2 cellular contexts compared by ENCODE assay signal in genomic region chr1:109723351-109723750, GRCh38.
TF ChIP-seq lines count a peak whose summit lies in the region.

No MANE protein-coding gene starts in this region.

TF ChIP-seq in SK-N-SH treated with all-trans-retinoic acid at 6 μM for 48 hours, 23 proteins besides CTCF, POLR2A, EP300 and RAD21:
- no peak for TF ChIP-seq SNAI2 (CRISPR knock-in tag; IDR thresholded peaks at IDR 0.05)
- no peak for TF ChIP-seq ZNF8 (CRISPR knock-in tag; IDR thresholded peaks at IDR 0.05)

TF ChIP-seq in SK-N-SH, 30 proteins besides CTCF, POLR2A, EP300 and RAD21:
- TF ChIP-seq GATA2 (CRISPR knock-in tag; IDR thresholded peaks at IDR 0.05): no peak
- no peak for TF ChIP-seq FOXJ3 (CRISPR knock-in tag; IDR thresholded peaks at IDR 0.05)
- TF ChIP-seq, protein P1, sequence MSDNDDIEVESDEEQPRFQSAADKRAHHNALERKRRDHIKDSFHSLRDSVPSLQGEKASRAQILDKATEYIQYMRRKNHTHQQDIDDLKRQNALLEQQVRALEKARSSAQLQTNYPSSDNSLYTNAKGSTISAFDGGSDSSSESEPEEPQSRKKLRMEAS (IDR thresholded peaks at IDR 0.05; ENCODE audit: low read depth): no peak
- no peak for TF ChIP-seq TEAD4 (IDR thresholded peaks at IDR 0.05; ENCODE audit: borderline replicate concordance, insufficient read depth)
- TF ChIP-seq NFIC (IDR thresholded peaks at IDR 0.05; ENCODE audit: borderline replicate concordance): no peak
- TF ChIP-seq GABPA (IDR thresholded peaks at IDR 0.05; ENCODE audit: low read depth): no peak
- no peak for TF ChIP-seq JUND (IDR thresholded peaks at IDR 0.05)
- no peak for TF ChIP-seq YY1 (IDR thresholded peaks at IDR 0.05; ENCODE audit: low read depth)
- TF ChIP-seq CHD2 (IDR thresholded peaks at IDR 0.05; ENCODE audit: low read length, partially characterized antibody): no peak
- TF ChIP-seq, protein P2, sequence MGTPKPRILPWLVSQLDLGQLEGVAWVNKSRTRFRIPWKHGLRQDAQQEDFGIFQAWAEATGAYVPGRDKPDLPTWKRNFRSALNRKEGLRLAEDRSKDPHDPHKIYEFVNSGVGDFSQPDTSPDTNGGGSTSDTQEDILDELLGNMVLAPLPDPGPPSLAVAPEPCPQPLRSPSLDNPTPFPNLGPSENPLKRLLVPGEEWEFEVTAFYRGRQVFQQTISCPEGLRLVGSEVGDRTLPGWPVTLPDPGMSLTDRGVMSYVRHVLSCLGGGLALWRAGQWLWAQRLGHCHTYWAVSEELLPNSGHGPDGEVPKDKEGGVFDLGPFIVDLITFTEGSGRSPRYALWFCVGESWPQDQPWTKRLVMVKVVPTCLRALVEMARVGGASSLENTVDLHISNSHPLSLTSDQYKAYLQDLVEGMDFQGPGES (IDR thresholded peaks at IDR 0.05; ENCODE audit: low read depth, low read length): no peak
- TF ChIP-seq USF2 (IDR thresholded peaks at IDR 0.05; ENCODE audit: borderline replicate concordance, low read depth, low read length): no peak
- no peak for TF ChIP-seq SIN3A (IDR thresholded peaks at IDR 0.05; ENCODE audit: borderline replicate concordance, low read depth, low read length)
- TF ChIP-seq MEF2A (IDR thresholded peaks at IDR 0.05; ENCODE audit: borderline replicate concordance, low read depth): no peak
- TF ChIP-seq, protein P3, sequence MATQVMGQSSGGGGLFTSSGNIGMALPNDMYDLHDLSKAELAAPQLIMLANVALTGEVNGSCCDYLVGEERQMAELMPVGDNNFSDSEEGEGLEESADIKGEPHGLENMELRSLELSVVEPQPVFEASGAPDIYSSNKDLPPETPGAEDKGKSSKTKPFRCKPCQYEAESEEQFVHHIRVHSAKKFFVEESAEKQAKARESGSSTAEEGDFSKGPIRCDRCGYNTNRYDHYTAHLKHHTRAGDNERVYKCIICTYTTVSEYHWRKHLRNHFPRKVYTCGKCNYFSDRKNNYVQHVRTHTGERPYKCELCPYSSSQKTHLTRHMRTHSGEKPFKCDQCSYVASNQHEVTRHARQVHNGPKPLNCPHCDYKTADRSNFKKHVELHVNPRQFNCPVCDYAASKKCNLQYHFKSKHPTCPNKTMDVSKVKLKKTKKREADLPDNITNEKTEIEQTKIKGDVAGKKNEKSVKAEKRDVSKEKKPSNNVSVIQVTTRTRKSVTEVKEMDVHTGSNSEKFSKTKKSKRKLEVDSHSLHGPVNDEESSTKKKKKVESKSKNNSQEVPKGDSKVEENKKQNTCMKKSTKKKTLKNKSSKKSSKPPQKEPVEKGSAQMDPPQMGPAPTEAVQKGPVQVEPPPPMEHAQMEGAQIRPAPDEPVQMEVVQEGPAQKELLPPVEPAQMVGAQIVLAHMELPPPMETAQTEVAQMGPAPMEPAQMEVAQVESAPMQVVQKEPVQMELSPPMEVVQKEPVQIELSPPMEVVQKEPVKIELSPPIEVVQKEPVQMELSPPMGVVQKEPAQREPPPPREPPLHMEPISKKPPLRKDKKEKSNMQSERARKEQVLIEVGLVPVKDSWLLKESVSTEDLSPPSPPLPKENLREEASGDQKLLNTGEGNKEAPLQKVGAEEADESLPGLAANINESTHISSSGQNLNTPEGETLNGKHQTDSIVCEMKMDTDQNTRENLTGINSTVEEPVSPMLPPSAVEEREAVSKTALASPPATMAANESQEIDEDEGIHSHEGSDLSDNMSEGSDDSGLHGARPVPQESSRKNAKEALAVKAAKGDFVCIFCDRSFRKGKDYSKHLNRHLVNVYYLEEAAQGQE (IDR thresholded peaks at IDR 0.05; ENCODE audit: low read depth, low read length): no peak
- no peak for TF ChIP-seq MXI1 (IDR thresholded peaks at IDR 0.05; ENCODE audit: low read depth, low read length)
- no peak for TF ChIP-seq ELF1 (IDR thresholded peaks at IDR 0.05)
